9 cellular contexts compared by ENCODE assay signal in the genomic region with DNA sequence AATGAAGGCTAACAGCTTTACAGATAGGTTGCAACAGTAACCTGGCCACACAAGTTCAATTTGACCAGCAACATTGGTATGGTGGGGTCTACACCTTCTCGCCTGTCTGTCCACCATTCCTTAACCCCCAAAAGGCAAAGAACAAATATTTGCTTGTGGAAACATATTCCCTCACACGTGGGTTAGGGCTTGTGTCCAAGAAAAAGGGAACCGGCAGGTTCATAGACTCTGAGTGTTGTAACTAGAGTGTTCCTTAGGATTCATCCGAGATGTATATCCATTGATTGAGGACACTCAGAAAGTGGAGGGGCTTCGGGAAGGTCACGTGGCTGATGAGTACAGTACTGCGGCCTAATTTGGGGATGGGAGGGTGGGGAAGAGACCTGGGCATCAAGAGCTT. TPM values are rescaled to one million over a fixed set of nuclear protein-coding genes. Genes with fewer than 3 reads are reported as not detected.
A peak's percentile ranks its signal among the peaks of the same experiment; 100 is the strongest.
DNase-seq lines count a peak whose midpoint lies in the region; ATAC-seq and TF ChIP-seq lines count a peak whose summit lies in the region.
"Had no signal": no experiment of that assay in that cellular context is flagged by ENCODE, and none has a peak within 500 bp of the region (broad histone marks: within the 10 kb centered on the region; RNA-seq: fewer than 3 reads in every experiment).

No MANE protein-coding gene starts in this region.

- BruUV-seq in HCT116 (replicated peaks; lab: Mats Ljungman, UMichigan): no TSS peak

- no peaks in the 10 kb centered on the region for H3K9me3 Mint-ChIP-seq in activated T-helper 17 cell treated with anti-CD3 and anti-CD28 coated beads, Interleukin-2, amount 50 U/mL, for 72 hours
- H3K9me3 Mint-ChIP-seq in stimulated activated effector memory CD8-positive, alpha-beta T cell treated with anti-CD3 and anti-CD28 coated beads, Interleukin-12 subunit alpha, Interleukin-12 subunit beta, amount 100 ng/mL, for 72 hours: no peaks in the 10 kb centered on the region

- peak overlapping the region; percentile 85 for H3K4me2 ChIP-seq in HCT116 (ENCODE audit: low read length)

- CTCF ChIA-PET in HCT116 (lab: Charles Lee): no interaction called here

- DNase-seq in HCT116 (ENCODE audit: low read depth, low spot score) (no peak), SK-N-DZ (ENCODE audit: low spot score) (no peak), posterior cingulate gyrus (no peak), glomerular visceral epithelial cell (ENCODE audit: extremely low spot score) (no peak)
- DNase-seq in stimulated activated effector memory CD8-positive, alpha-beta T cell treated with anti-CD3 and anti-CD28 coated beads, Interleukin-12 subunit alpha, Interleukin-12 subunit beta, amount 100 ng/mL, for 72 hours (ENCODE audit: low spot score in 2 of 2): no peak
- DNase-seq: activated CD8-positive, alpha-beta memory T cell treated with anti-CD3 and anti-CD28 coated beads for 24 hours; MM.1S had no signal

- no peak for TF ChIP-seq RAD21 in HCT116 (IDR thresholded peaks at IDR 0.05; ENCODE audit: low read depth)

- TF ChIP-seq CTCF in HCT116 (IDR thresholded peaks at IDR 0.05 in 2 of 3, conservative IDR thresholded peaks at IDR 0.05 in 1 of 3; ENCODE audit: borderline replicate concordance in 1 of 3, insufficient read depth in 1 of 3, low read depth in 2 of 3, low read length in 2 of 3): no peak

- H3K4me1 ChIP-seq in HCT116 (ENCODE audit: control insufficient read depth in 1 of 2, insufficient read depth in 2 of 2, low read length in 2 of 2): peaks cover 19 to 46% of the 10 kb centered on the region in 2 experiments
- H3K4me1 ChIP-seq in iPS-20b (ENCODE audit: insufficient read depth, low read length): peaks cover 21% of the 10 kb centered on the region

- POLR2A ChIA-PET in HCT116 (lab: Charles Lee): no interaction called here

- H3K79me2 ChIP-seq in HCT116 (ENCODE audit: insufficient read depth, low read length): no peaks in the 10 kb centered on the region

- RAD21 ChIA-PET in HCT116 (lab: Charles Lee; ENCODE audit: low non-redundant PET in 1 of 2, low total read pairs in 2 of 2, uncharacterized antibody in 2 of 2, unreplicated experiment in 2 of 2): no interaction called here

- peaks cover 5% of the 10 kb centered on the region for H3K27me3 Mint-ChIP-seq in activated T-helper 17 cell treated with anti-CD3 and anti-CD28 coated beads, Interleukin-2, amount 50 U/mL, for 72 hours

- H2AFZ ChIP-seq in HCT116 (ENCODE audit: low read depth, low read length, poor library complexity, severe bottlenecking): no peak overlapping the region

- H3K4me3 ChIP-seq in HCT116 (replicated peaks in 1 of 2; ENCODE audit: low read depth in 1 of 2, low read length in 2 of 2) (no peak overlapping the region), iPS-20b (ENCODE audit: low read length) (peak overlapping the region; percentile 61; the same call in 1 of the 2 replicates)

- H3K9me3 ChIP-seq in HCT116 (ENCODE audit: control insufficient read depth in 1 of 2, insufficient read depth in 1 of 2, low read depth in 1 of 2, low read length in 2 of 2) (no peaks in the 10 kb centered on the region), iPS-20b (ENCODE audit: insufficient read depth, low read depth, low read length) (no peaks in the 10 kb centered on the region)

- H3K4me3 Mint-ChIP-seq in activated T-helper 17 cell treated with anti-CD3 and anti-CD28 coated beads, Interleukin-2, amount 50 U/mL, for 72 hours: peak overlapping the region; percentile 73
- peak overlapping the region; percentile 76 for H3K4me3 Mint-ChIP-seq in stimulated activated effector memory CD8-positive, alpha-beta T cell treated with anti-CD3 and anti-CD28 coated beads, Interleukin-12 subunit alpha, Interleukin-12 subunit beta, amount 100 ng/mL, for 72 hours

- no peaks in the 10 kb centered on the region for H4K20me1 ChIP-seq in HCT116 (ENCODE audit: insufficient read depth)

- ATAC-seq in HCT116: no peak
- ATAC-seq in activated T-helper 17 cell treated with anti-CD3 and anti-CD28 coated beads, Interleukin-2, amount 50 U/mL, for 72 hours (replicated peaks): no peak
- no peak for ATAC-seq in stimulated activated effector memory CD8-positive, alpha-beta T cell treated with anti-CD3 and anti-CD28 coated beads, Interleukin-12 subunit alpha, Interleukin-12 subunit beta, amount 100 ng/mL, for 72 hours

- peaks cover 20% of the 10 kb centered on the region for H3K4me1 Mint-ChIP-seq in activated T-helper 17 cell treated with anti-CD3 and anti-CD28 coated beads, Interleukin-2, amount 50 U/mL, for 72 hours
- H3K4me1 Mint-ChIP-seq in stimulated activated effector memory CD8-positive, alpha-beta T cell treated with anti-CD3 and anti-CD28 coated beads, Interleukin-12 subunit alpha, Interleukin-12 subunit beta, amount 100 ng/mL, for 72 hours: peaks cover 20% of the 10 kb centered on the region

- no peaks in the 10 kb centered on the region for H3K36me3 ChIP-seq in HCT116 (ENCODE audit: control insufficient read depth in 1 of 2, insufficient read depth in 2 of 2, low read length in 2 of 2)
- H3K36me3 ChIP-seq in iPS-20b (ENCODE audit: insufficient read depth, low read depth, low read length): no peaks in the 10 kb centered on the region

- H3K27ac ChIP-seq in HCT116 (ENCODE audit: low read depth, low read length) (no peak overlapping the region), iPS-20b (ENCODE audit: low read length) (no peak overlapping the region)

- H3K9ac ChIP-seq in HCT116 (ENCODE audit: low read length) (peak overlapping the region; percentile 73), iPS-20b (ENCODE audit: low read depth, low read length) (peak overlapping the region; percentile 84; the same call in 1 of the 2 replicates)

- peak overlapping the region; percentile 73 for H3K27ac Mint-ChIP-seq in activated T-helper 17 cell treated with anti-CD3 and anti-CD28 coated beads, Interleukin-2, amount 50 U/mL, for 72 hours
- peak overlapping the region; percentile 83 for H3K27ac Mint-ChIP-seq in stimulated activated effector memory CD8-positive, alpha-beta T cell treated with anti-CD3 and anti-CD28 coated beads, Interleukin-12 subunit alpha, Interleukin-12 subunit beta, amount 100 ng/mL, for 72 hours

- intact Hi-C loops in HCT116 (cut with micrococcal nuclease) (loop anchor here (2.0 kb wide), 2 partner anchors 75 to 205 kb away; a partner anchor contains a TSS), posterior cingulate gyrus (cut with DNase I) (loop anchor here (5.0 to 10.0 kb wide), 4 partner anchors 119 to 443 kb away; a partner anchor contains a TSS)

- H3K36me3 Mint-ChIP-seq in activated T-helper 17 cell treated with anti-CD3 and anti-CD28 coated beads, Interleukin-2, amount 50 U/mL, for 72 hours (ENCODE audit: low read depth): no peaks in the 10 kb centered on the region
- no peaks in the 10 kb centered on the region for H3K36me3 Mint-ChIP-seq in stimulated activated effector memory CD8-positive, alpha-beta T cell treated with anti-CD3 and anti-CD28 coated beads, Interleukin-12 subunit alpha, Interleukin-12 subunit beta, amount 100 ng/mL, for 72 hours

- H3K27me3 ChIP-seq in HCT116 (ENCODE audit: insufficient read depth, low read length): no peaks in the 10 kb centered on the region
- no peaks in the 10 kb centered on the region for H3K27me3 ChIP-seq in iPS-20b (ENCODE audit: insufficient read depth, low read length)

- H3K9me2 ChIP-seq in HCT116 (ENCODE audit: insufficient read depth): no peaks in the 10 kb centered on the region

- no peak for TF ChIP-seq POLR2A in HCT116 (IDR thresholded peaks at IDR 0.05; ENCODE audit: borderline replicate concordance, extremely low read depth, insufficient read depth, insufficient read length)

TF ChIP-seq in HCT116, 20 proteins besides CTCF, POLR2A, EP300 and RAD21 (continues in another document):
- TF ChIP-seq TCF7L2 (IDR thresholded peaks at IDR 0.05; ENCODE audit: borderline replicate concordance, extremely low read depth, insufficient read depth, insufficient read length) (no peak), CBX3 (IDR thresholded peaks at IDR 0.05; ENCODE audit: low read depth) (no peak)
- TF ChIP-seq, protein P1, sequence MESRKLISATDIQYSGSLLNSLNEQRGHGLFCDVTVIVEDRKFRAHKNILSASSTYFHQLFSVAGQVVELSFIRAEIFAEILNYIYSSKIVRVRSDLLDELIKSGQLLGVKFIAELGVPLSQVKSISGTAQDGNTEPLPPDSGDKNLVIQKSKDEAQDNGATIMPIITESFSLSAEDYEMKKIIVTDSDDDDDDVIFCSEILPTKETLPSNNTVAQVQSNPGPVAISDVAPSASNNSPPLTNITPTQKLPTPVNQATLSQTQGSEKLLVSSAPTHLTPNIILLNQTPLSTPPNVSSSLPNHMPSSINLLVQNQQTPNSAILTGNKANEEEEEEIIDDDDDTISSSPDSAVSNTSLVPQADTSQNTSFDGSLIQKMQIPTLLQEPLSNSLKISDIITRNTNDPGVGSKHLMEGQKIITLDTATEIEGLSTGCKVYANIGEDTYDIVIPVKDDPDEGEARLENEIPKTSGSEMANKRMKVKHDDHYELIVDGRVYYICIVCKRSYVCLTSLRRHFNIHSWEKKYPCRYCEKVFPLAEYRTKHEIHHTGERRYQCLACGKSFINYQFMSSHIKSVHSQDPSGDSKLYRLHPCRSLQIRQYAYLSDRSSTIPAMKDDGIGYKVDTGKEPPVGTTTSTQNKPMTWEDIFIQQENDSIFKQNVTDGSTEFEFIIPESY (IDR thresholded peaks at IDR 0.05; ENCODE audit: extremely low read depth, insufficient replicate concordance, low read length): no peak

RNA-seq across cellular contexts. Expression of a gene that starts 54.1 kb away (rescaled TPM):
- not detected for total RNA-seq in HCT116 (2021; ENCODE audit: unreplicated experiment)
- not detected in 2 replicates for polyA plus RNA-seq in HCT116 (2012)
- not detected for total RNA-seq in activated T-helper 17 cell treated with anti-CD3 and anti-CD28 coated beads, Interleukin-2, amount 50 U/mL, for 72 hours
- polyA plus RNA-seq in SK-N-DZ (2014; cell fraction: cytosol; rRNA removed): not detected in 2 replicates
- not detected in 2 replicates for polyA plus RNA-seq in SK-N-DZ (2014; cell fraction: nucleus; rRNA removed)
